17 cellular contexts compared by ENCODE assay signal in genomic region chr12:96294831-96295230, GRCh38.
DNase-seq lines count a peak whose midpoint lies in the region; ATAC-seq and TF ChIP-seq lines count a peak whose summit lies in the region.
"Had no signal": no experiment of that assay in that cellular context is flagged by ENCODE, and none has a peak within 500 bp of the region (broad histone marks: within the 10 kb centered on the region; RNA-seq: fewer than 3 reads in every experiment).

No MANE protein-coding gene starts in this region.

- POLR2A ChIA-PET in MCF 10A (lab: Yijun Ruan, JAX): interaction anchor here (0.9 to 1.5 kb wide), 4 partner anchors 9 to 122 kb away, joined by 3 to 6 read pairs (median 4); no protein-coding TSS in a partner anchor
- POLR2A ChIA-PET in Caco-2 (lab: Charles Lee): no interaction called here

- no peak overlapping the region for H3K27ac ChIP-seq in breast epithelium
- no peak overlapping the region for H3K27ac ChIP-seq in fibroblast of lung (ENCODE audit: insufficient read depth, low read length)
- no peak overlapping the region for H3K27ac ChIP-seq in aorta (ENCODE audit: low read depth in 1 of 2, low read length in 2 of 2)
- H3K27ac ChIP-seq: SJSA1 had no signal

- no peaks in the 10 kb centered on the region for H3K36me3 ChIP-seq in breast epithelium
- H3K36me3 ChIP-seq in fibroblast of lung (ENCODE audit: control insufficient read depth, insufficient read depth, low read length): peaks cover 1% of the 10 kb centered on the region
- H3K36me3 ChIP-seq in aorta (ENCODE audit: control insufficient read depth in 1 of 2, insufficient read depth in 2 of 2, low read length in 1 of 2): peaks cover 0 to under 1% of the 10 kb centered on the region in 2 donors
- H3K36me3 ChIP-seq in Caco-2 (ENCODE audit: control insufficient read depth, insufficient read depth, low read length): no peaks in the 10 kb centered on the region
- H3K36me3 ChIP-seq: SJSA1 had no signal

- WGBS in aorta, 2 donors: 78 to 79% methylated on average over 3 of the region's 3 CpGs

- peak; percentile 26 for ATAC-seq in stimulated activated naive CD8-positive, alpha-beta T cell treated with anti-CD3 and anti-CD28 coated beads, Interleukin-15, amount 100 ng/mL, for 72 hours
- no peak for ATAC-seq in aorta (ENCODE audit: low FRiP score)
- ATAC-seq in GM19467 (IDR thresholded peaks at IDR 0.05; ENCODE audit: unreplicated experiment): no peak

- no peak overlapping the region for H3K4me2 ChIP-seq in fibroblast of lung (ENCODE audit: extremely low read depth, insufficient read depth, low read length)

- intact Hi-C loops in MCF 10A (cut with micrococcal nuclease) (loop anchor here (10.0 kb wide), 1 partner anchor 100 kb away; no protein-coding TSS in a partner anchor), breast epithelium (cut with DNase I; ENCODE audit: low total_unique reads) (no loop called here), aorta (cut with DNase I) (loop anchor here in 1 of 2 donors (10.0 kb wide), 1 partner anchor 100 kb away; no protein-coding TSS in a partner anchor), Caco-2 (cut with micrococcal nuclease; ENCODE audit: unreplicated experiment) (no loop called here)

- H3K36me3 Mint-ChIP-seq in MCF 10A (ENCODE audit: insufficient read depth, unreplicated experiment) (peaks cover 78% of the 10 kb centered on the region), Caco-2 (ENCODE audit: insufficient read depth, unreplicated experiment) (no peaks in the 10 kb centered on the region)

- H3K9me3 ChIP-seq in breast epithelium (no peaks in the 10 kb centered on the region), fibroblast of lung (ENCODE audit: control insufficient read depth, insufficient read depth, low read depth, low read length) (no peaks in the 10 kb centered on the region), aorta (ENCODE audit: control insufficient read depth, low read length) (no peaks in the 10 kb centered on the region), Caco-2 (no peaks in the 10 kb centered on the region)
- H3K9me3 ChIP-seq: SJSA1 had no signal

- TF ChIP-seq POLR2A in breast epithelium (IDR thresholded peaks at IDR 0.05): no peak

- BruUV-seq in MCF 10A (replicated peaks; lab: Mats Ljungman, UMichigan): no TSS peak
- BruUV-seq in Caco-2 (replicated peaks; lab: Mats Ljungman, UMichigan): no TSS peak

- H3K27me3 Mint-ChIP-seq in MCF 10A (ENCODE audit: insufficient read depth, unreplicated experiment) (no peaks in the 10 kb centered on the region), Caco-2 (ENCODE audit: insufficient read depth, unreplicated experiment) (no peaks in the 10 kb centered on the region)
- H3K27me3 Mint-ChIP-seq in stimulated activated naive CD8-positive, alpha-beta T cell treated with anti-CD3 and anti-CD28 coated beads, Interleukin-15, amount 100 ng/mL, for 72 hours: no peaks in the 10 kb centered on the region

- no peak overlapping the region for H2AFZ ChIP-seq in fibroblast of lung (ENCODE audit: low read length)

- H3K4me3 Mint-ChIP-seq in MCF 10A (ENCODE audit: unreplicated experiment): no peak overlapping the region
- H3K4me3 Mint-ChIP-seq in stimulated activated naive CD8-positive, alpha-beta T cell treated with anti-CD3 and anti-CD28 coated beads, Interleukin-15, amount 100 ng/mL, for 72 hours: no peak overlapping the region
- no peak overlapping the region for H3K4me3 Mint-ChIP-seq in Caco-2 (ENCODE audit: unreplicated experiment)

- no peak overlapping the region for H3K27ac Mint-ChIP-seq in MCF 10A (ENCODE audit: low read depth, unreplicated experiment)
- H3K27ac Mint-ChIP-seq in stimulated activated naive CD8-positive, alpha-beta T cell treated with anti-CD3 and anti-CD28 coated beads, Interleukin-15, amount 100 ng/mL, for 72 hours: peak overlapping the region in 1 of 2 donors; percentile 61
- no peak overlapping the region for H3K27ac Mint-ChIP-seq in Caco-2 (ENCODE audit: unreplicated experiment)

- H4K20me1 ChIP-seq in fibroblast of lung (ENCODE audit: control insufficient read depth, extremely low read depth, insufficient read depth, low read length): no peaks in the 10 kb centered on the region

- no peaks in the 10 kb centered on the region for H3K4me1 ChIP-seq in breast epithelium
- no peaks in the 10 kb centered on the region for H3K4me1 ChIP-seq in fibroblast of lung (ENCODE audit: control insufficient read depth, extremely low read depth, insufficient read depth, low read length)
- H3K4me1 ChIP-seq in aorta (ENCODE audit: control insufficient read depth in 1 of 2, insufficient read depth in 2 of 2, low read length in 2 of 2): no peaks in the 10 kb centered on the region
- no peaks in the 10 kb centered on the region for H3K4me1 ChIP-seq in Caco-2
- H3K4me1 ChIP-seq: SJSA1 had no signal

- H3K4me1 Mint-ChIP-seq in MCF 10A (ENCODE audit: insufficient read depth, unreplicated experiment): peaks cover 11% of the 10 kb centered on the region
- H3K4me1 Mint-ChIP-seq in stimulated activated naive CD8-positive, alpha-beta T cell treated with anti-CD3 and anti-CD28 coated beads, Interleukin-15, amount 100 ng/mL, for 72 hours: peaks cover 11% of the 10 kb centered on the region
- no peaks in the 10 kb centered on the region for H3K4me1 Mint-ChIP-seq in Caco-2 (ENCODE audit: low read depth, unreplicated experiment)

- no peaks in the 10 kb centered on the region for H3K9me3 Mint-ChIP-seq in MCF 10A (ENCODE audit: unreplicated experiment)
- no peaks in the 10 kb centered on the region for H3K9me3 Mint-ChIP-seq in stimulated activated naive CD8-positive, alpha-beta T cell treated with anti-CD3 and anti-CD28 coated beads, Interleukin-15, amount 100 ng/mL, for 72 hours
- H3K9me3 Mint-ChIP-seq in Caco-2 (ENCODE audit: unreplicated experiment): no peaks in the 10 kb centered on the region
- H3K9me3 Mint-ChIP-seq: activated naive CD4-positive, alpha-beta T cell treated with anti-CD3 and anti-CD28 coated beads for 36 hours had no signal

- H3K27me3 ChIP-seq in breast epithelium (no peaks in the 10 kb centered on the region), fibroblast of lung (ENCODE audit: control insufficient read depth, insufficient read depth, low read length) (no peaks in the 10 kb centered on the region), aorta (ENCODE audit: control insufficient read depth in 1 of 2, insufficient read depth in 2 of 2, low read length in 1 of 2) (no peaks in the 10 kb centered on the region), Caco-2 (replicated peaks; ENCODE audit: control insufficient read depth, insufficient read depth, low read length) (no peaks in the 10 kb centered on the region)
- H3K27me3 ChIP-seq: SJSA1 had no signal

- DNase-seq in MCF 10A (ENCODE audit: unreplicated experiment) (peak; percentile 41), breast epithelium (ENCODE audit: low spot score in 2 of 2) (no peak), RPMI8226 (peak; percentile 58), fibroblast of lung (ENCODE audit: low read depth in 2 of 2) (peak; percentile 59 to 76), aorta (no peak), Caco-2 (no peak)
- DNase-seq in stimulated activated naive CD8-positive, alpha-beta T cell treated with anti-CD3 and anti-CD28 coated beads, Interleukin-15, amount 100 ng/mL, for 72 hours: no peak
- DNase-seq: ACHN; activated CD8-positive, alpha-beta memory T cell treated with anti-CD3 and anti-CD28 coated beads for 24 hours; activated naive CD4-positive, alpha-beta T cell treated with anti-CD3 and anti-CD28 coated beads for 36 hours; DMS 273 treated with DMSO at 0.1 percent for 48 hours; islet precursor cell; Kasumi-1; midbrain; NCI-H2171 treated with DMSO at 0.1 percent for 48 hours had no signal

- H3K9ac ChIP-seq in fibroblast of lung (ENCODE audit: insufficient read depth, low read length): no peak overlapping the region

- CTCF ChIA-PET in MCF 10A (lab: Yijun Ruan, JAX) (interaction anchor here (0.7 to 1.2 kb wide), 3 partner anchors 12 to 85 kb away, joined by 3 read pairs; no protein-coding TSS in a partner anchor), Caco-2 (lab: Charles Lee) (no interaction called here)

- TF ChIP-seq CTCF in MCF 10A (IDR thresholded peaks at IDR 0.05; ENCODE audit: unreplicated experiment) (no peak), breast epithelium (IDR thresholded peaks at IDR 0.05) (no peak), fibroblast of lung (conservative IDR thresholded peaks at IDR 0.05 in 1 of 2, IDR thresholded peaks at IDR 0.05 in 1 of 2; ENCODE audit: low read depth in 1 of 2, low read length in 2 of 2) (no peak), Caco-2 (IDR thresholded peaks at IDR 0.05; ENCODE audit: insufficient read depth in 1 of 2, low read depth in 1 of 2, low read length in 1 of 2, severe bottlenecking in 1 of 2, unreplicated experiment in 1 of 2) (no peak)

- H3K79me2 ChIP-seq in fibroblast of lung (ENCODE audit: control insufficient read depth, insufficient read depth, low read length): no peaks in the 10 kb centered on the region

- H3K4me3 ChIP-seq in breast epithelium (no peak overlapping the region), fibroblast of lung (replicated peaks in 1 of 4; ENCODE audit: control extremely low read depth in 1 of 4, insufficient read depth in 1 of 4, low read depth in 3 of 4, low read length in 4 of 4) (no peak overlapping the region), aorta (ENCODE audit: low read length in 2 of 2) (no peak overlapping the region), Caco-2 (ENCODE audit: low read depth, low read length) (no peak overlapping the region)
- H3K4me3 ChIP-seq: SJSA1 had no signal

Comparison
In these comparisons a context has a peak if more than half of its experiments do, and no peak if none do; other contexts are left out.
1. DNase-seq: peak in MCF 10A (single experiment), RPMI8226 (single experiment) and fibroblast of lung (2 of 2); none in breast epithelium (0 of 2), stimulated activated naive CD8-positive, alpha-beta T cell treated with anti-CD3 and anti-CD28 coated beads, Interleukin-15, amount 100 ng/mL, for 72 hours (0 of 2), aorta (0 of 2) and Caco-2 (0 of 2).